In the genomic region with DNA sequence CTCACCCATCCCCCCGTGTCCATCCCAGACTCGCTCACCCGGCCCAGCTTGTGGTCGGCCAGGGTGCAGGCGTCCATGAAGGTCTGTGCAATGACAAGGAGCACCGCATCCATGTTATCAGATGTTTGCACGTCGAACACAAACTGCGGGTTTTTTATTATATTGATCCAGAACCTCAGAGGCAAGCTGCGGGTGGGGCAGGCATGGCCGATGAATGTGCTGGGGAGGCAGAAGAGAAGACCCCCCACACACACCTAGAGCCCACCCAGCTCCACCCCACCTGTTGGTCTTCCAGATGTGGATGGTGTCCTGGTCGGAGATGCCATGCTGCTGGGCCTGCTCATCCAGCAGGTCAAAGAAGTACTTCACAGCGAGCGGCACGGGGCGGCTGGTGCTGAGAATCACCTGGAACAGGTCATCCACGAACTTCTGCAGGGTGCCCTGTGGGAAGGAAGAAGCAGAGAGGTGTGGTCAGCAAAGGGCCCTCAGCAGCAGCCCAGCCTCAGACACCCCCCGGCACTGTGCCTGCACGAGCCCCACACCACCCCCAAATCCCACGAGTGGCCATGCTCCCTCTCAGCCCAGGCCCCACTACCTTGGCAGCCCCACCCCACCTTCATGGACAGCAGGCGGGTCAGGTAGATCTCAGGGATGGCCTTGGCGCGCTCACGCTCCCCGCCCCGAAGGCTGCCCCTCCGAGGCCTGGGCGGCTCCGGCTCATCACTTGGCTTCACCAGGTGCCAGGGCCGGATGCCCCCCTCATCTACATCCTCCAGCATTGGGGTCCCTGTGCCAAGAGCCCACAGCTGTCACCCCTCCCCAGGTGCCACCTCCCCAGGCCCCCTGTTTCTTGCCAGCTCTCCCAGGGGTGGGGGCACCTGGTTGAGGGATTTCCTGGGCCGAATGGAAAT, we compare ENCODE assay signal across 1 cellular context.
TF ChIP-seq lines count a peak whose summit lies in the region.

No MANE protein-coding gene starts in this region.

TF ChIP-seq in HepG2, 621 proteins besides CTCF, POLR2A, EP300 and RAD21:
- no peak for TF ChIP-seq GZF1 (CRISPR knock-in tag; IDR thresholded peaks at IDR 0.05)
- TF ChIP-seq, protein P1, sequence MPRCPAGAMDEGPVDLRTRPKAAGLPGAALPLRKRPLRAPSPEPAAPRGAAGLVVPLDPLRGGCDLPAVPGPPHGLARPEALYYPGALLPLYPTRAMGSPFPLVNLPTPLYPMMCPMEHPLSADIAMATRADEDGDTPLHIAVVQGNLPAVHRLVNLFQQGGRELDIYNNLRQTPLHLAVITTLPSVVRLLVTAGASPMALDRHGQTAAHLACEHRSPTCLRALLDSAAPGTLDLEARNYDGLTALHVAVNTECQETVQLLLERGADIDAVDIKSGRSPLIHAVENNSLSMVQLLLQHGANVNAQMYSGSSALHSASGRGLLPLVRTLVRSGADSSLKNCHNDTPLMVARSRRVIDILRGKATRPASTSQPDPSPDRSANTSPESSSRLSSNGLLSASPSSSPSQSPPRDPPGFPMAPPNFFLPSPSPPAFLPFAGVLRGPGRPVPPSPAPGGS (CRISPR knock-in tag; IDR thresholded peaks at IDR 0.05): no peak
- no peak for TF ChIP-seq TP53 (CRISPR knock-in tag; conservative IDR thresholded peaks at IDR 0.05)
- TF ChIP-seq RBFOX2 (IDR thresholded peaks at IDR 0.05; ENCODE audit: low read depth, low read length): peak; percentile 67; the same call in 1 of the 2 replicates
- peak; percentile 82 for TF ChIP-seq AGO2 (optimal IDR thresholded peaks at IDR 0.05; ENCODE audit: low read depth, low read length)
TF ChIP-seq in HepG2: peak in this region for 2.
